ENCODE assay signal across 8 cellular contexts in the genomic region with DNA sequence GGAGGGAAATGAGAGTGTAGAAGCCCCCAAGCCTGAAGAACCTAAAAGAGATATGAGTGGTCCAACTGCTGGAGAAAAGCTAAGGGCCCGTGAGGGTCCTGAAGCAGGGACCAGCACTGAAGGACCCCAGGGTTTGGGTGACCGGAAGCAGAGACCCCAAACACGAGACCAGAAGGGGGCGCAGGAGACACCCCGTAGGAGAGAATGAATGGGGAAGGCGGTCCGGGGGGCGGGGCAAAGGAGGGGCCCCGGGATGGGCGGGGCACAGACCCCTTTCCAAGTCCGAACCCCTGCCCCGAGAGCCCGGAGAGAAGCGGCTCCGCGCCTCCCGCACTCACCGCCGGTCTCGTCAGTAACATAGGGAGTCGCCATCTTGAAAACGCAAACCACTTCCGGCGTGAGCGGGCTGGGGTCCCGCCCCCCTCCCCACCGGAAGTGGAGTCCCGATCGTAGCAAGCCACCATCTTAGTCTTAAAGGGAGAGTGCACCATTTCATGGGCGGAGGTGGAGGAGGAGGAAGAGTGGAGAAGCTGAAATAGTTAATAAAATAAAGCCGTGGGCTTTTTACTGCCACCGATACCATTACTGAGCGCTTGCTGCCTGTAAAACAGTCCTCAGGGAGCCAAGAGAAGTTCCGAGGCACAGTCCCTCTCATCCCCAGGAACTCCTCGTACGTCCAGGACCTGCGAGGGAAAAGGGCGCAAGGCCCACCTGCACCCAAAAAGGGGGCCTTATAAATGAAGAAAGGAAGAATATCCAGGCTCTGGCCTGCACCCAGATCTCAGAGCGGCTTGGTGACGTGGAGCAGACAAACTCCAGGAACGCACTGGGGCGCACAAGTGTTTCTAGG. TPM values are rescaled to one million over a fixed set of nuclear protein-coding genes. Genes with fewer than 3 reads are reported as not detected.
A peak's percentile ranks its signal among the peaks of the same experiment; 100 is the strongest.
DNase-seq lines count a peak whose midpoint lies in the region; ATAC-seq and TF ChIP-seq lines count a peak whose summit lies in the region.

No MANE protein-coding gene starts in this region.

- H3K27ac Mint-ChIP-seq in WTC11 = peak overlapping the region; percentile 96

- H3K4me1 Mint-ChIP-seq in WTC11 = peaks cover 42% of the 10 kb centered on the region

- H3K9me3 Mint-ChIP-seq in WTC11 = no peaks in the 10 kb centered on the region

- POLR2A ChIA-PET in WTC11 (lab: Charles Lee) = interaction anchor here (0.5 to 2.7 kb wide), 7 partner anchors 47 to 198 kb away, joined by 3 to 16 read pairs (median 4); partner anchors contain the start of genes DNAJC14, ORMDL2, PA2G4 and RAB5B

- peaks cover 26% of the 10 kb centered on the region for H3K36me3 Mint-ChIP-seq in WTC11

- peak; percentile 94 for DNase-seq in AG08395 (ENCODE audit: low spot score)
- peak; percentile 82 for DNase-seq in NCI-H2227 treated with DMSO at 0.1 percent for 48 hours (lab: John Stamatoyannopoulos, UW)
- peak; percentile 95 for DNase-seq in WTC11 (ENCODE audit: low spot score)
- peak; percentile 93 to 95 for DNase-seq in cardiac fibroblast (ENCODE audit: low read depth in 2 of 2)
- DNase-seq in iris pigment epithelial cell (ENCODE audit: low read depth) = peak; percentile 93
- DNase-seq in stimulated activated CD4-positive, alpha-beta T cell treated with anti-CD3 and anti-CD28 coated beads, Interleukin-12 subunit alpha, Interleukin-12 subunit beta, amount 100 ng/mL, for 24 hours (ENCODE audit: low read depth in 2 of 2) = peak; percentile 87 to 90

- CTCF ChIA-PET in WTC11 (lab: Charles Lee) = interaction anchor here (0.7 to 5.0 kb wide), 22 partner anchors 8 to 279 kb away, joined by 3 to 32 read pairs (median 4); partner anchors contain the start of genes DNAJC14, ORMDL2, RAB5B and SARNP

- peak overlapping the region; percentile 94 for H3K4me3 Mint-ChIP-seq in WTC11

- TF ChIP-seq CTCF in WTC11 (IDR thresholded peaks at IDR 0.05) (peak; percentile 51), cardiac fibroblast (IDR thresholded peaks at IDR 0.05; ENCODE audit: low read depth, low read length) (peak; percentile 68)

- H3K4me3 ChIP-seq in cardiac fibroblast (replicated peaks in 1 of 2; ENCODE audit: low read depth in 2 of 2, low read length in 2 of 2) = peak overlapping the region; percentile 89 to 93

- ATAC-seq in GM18907 (IDR thresholded peaks at IDR 0.05; ENCODE audit: unreplicated experiment) (peak; percentile 49), HG03159 (IDR thresholded peaks at IDR 0.05; ENCODE audit: unreplicated experiment) (peak; percentile 47), WTC11 (peak; percentile 56)

- H3K27me3 Mint-ChIP-seq in WTC11 (ENCODE audit: low read depth) = peaks cover 10% of the 10 kb centered on the region

TF ChIP-seq in WTC11, 78 proteins besides CTCF, POLR2A, EP300 and RAD21 (continues in another document):
- TF ChIP-seq, protein P1, sequence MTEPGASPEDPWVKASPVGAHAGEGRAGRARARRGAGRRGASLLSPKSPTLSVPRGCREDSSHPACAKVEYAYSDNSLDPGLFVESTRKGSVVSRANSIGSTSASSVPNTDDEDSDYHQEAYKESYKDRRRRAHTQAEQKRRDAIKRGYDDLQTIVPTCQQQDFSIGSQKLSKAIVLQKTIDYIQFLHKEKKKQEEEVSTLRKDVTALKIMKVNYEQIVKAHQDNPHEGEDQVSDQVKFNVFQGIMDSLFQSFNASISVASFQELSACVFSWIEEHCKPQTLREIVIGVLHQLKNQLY (CRISPR knock-in tag; IDR thresholded peaks at IDR 0.05) = no peak
- no peak for TF ChIP-seq ZNF263 (CRISPR knock-in tag; IDR thresholded peaks at IDR 0.05; ENCODE audit: low read depth)
- TF ChIP-seq ZBTB43 (CRISPR knock-in tag; IDR thresholded peaks at IDR 0.05) = no peak
- TF ChIP-seq, protein P2, sequence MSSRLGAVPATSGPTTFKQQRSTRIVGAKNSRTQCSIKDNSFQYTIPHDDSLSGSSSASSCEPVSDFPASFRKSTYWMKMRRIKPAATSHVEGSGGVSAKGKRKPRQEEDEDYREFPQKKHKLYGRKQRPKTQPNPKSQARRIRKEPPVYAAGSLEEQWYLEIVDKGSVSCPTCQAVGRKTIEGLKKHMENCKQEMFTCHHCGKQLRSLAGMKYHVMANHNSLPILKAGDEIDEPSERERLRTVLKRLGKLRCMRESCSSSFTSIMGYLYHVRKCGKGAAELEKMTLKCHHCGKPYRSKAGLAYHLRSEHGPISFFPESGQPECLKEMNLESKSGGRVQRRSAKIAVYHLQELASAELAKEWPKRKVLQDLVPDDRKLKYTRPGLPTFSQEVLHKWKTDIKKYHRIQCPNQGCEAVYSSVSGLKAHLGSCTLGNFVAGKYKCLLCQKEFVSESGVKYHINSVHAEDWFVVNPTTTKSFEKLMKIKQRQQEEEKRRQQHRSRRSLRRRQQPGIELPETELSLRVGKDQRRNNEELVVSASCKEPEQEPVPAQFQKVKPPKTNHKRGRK (CRISPR knock-in tag; IDR thresholded peaks at IDR 0.05; ENCODE audit: borderline replicate concordance) = no peak
- TF ChIP-seq PRDM15 (CRISPR knock-in tag; IDR thresholded peaks at IDR 0.05) = no peak
- TF ChIP-seq PREB (CRISPR knock-in tag; IDR thresholded peaks at IDR 0.05; ENCODE audit: borderline replicate concordance) = no peak
- peak; percentile 80; the same call in 1 of the 2 replicates for TF ChIP-seq SP1 (CRISPR knock-in tag; conservative IDR thresholded peaks at IDR 0.05)
- TF ChIP-seq, protein P3, sequence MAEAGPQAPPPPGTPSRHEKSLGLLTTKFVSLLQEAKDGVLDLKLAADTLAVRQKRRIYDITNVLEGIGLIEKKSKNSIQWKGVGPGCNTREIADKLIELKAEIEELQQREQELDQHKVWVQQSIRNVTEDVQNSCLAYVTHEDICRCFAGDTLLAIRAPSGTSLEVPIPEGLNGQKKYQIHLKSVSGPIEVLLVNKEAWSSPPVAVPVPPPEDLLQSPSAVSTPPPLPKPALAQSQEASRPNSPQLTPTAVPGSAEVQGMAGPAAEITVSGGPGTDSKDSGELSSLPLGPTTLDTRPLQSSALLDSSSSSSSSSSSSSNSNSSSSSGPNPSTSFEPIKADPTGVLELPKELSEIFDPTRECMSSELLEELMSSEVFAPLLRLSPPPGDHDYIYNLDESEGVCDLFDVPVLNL (CRISPR knock-in tag; IDR thresholded peaks at IDR 0.05; ENCODE audit: borderline replicate concordance, low read depth) = no peak
- TF ChIP-seq ZNF121 (CRISPR knock-in tag; IDR thresholded peaks at IDR 0.05) = peak; percentile 89
- TF ChIP-seq MYBL2 (CRISPR knock-in tag; IDR thresholded peaks at IDR 0.05) = peak; percentile 44; the same call in 1 of the 2 replicates
- no peak for TF ChIP-seq SMAD3 (CRISPR knock-in tag; IDR thresholded peaks at IDR 0.05; ENCODE audit: borderline replicate concordance)
- TF ChIP-seq NFE2L1 (CRISPR knock-in tag; IDR thresholded peaks at IDR 0.05) = 0 out of 2 replicates have a peak, but pooled peaks have one; percentile 2
- TF ChIP-seq ELF4 (CRISPR knock-in tag; IDR thresholded peaks at IDR 0.05; ENCODE audit: low read depth) = no peak

RNA-seq across cellular contexts. Expression of gene PYM1, which starts 0.7 kb away (rescaled TPM):
- 55.5 to 61.7 TPM (median 57.3 TPM) in 3 replicates for total RNA-seq in WTC11 (2021)

RNA-seq across cellular contexts. Expression of gene DGKA, which starts 4.0 kb away (rescaled TPM):
- 19.8 to 25.5 TPM (median 23.6 TPM) in 3 replicates for total RNA-seq in WTC11 (2021)

RNA-seq across cellular contexts. Expression of gene PMEL, which starts 38.9 kb away (rescaled TPM):
- total RNA-seq in WTC11 (2021) = 72.2 to 86.5 TPM (median 79.3 TPM) in 3 replicates

RNA-seq across cellular contexts. Expression of gene CDK2, which starts 39.7 kb away (rescaled TPM):
- 37.6 to 44.1 TPM (median 43.1 TPM) in 3 replicates for total RNA-seq in WTC11 (2021)

RNA-seq across cellular contexts. Expression of gene RAB5B, which starts 46.9 kb away (rescaled TPM):
- 55.0 to 65.8 TPM (median 64.3 TPM) in 3 replicates for total RNA-seq in WTC11 (2021)

Comparison
In these comparisons a context has a peak if more than half of its experiments do, and no peak if none do; other contexts are left out.
1. Peak in every context shown above with its lines: DNase-seq, ATAC-seq and H3K4me3 ChIP-seq.